In genomic region chr22:30605449-30606110, GRCh38 we compare ENCODE assay signal across 8 cellular contexts. TPM values are rescaled to one million over a fixed set of nuclear protein-coding genes. Genes with fewer than 3 reads are reported as not detected.
DNase-seq lines count a peak whose midpoint lies in the region; ATAC-seq and TF ChIP-seq lines count a peak whose summit lies in the region.

No MANE protein-coding gene starts in this region.

- H3K9me3 Mint-ChIP-seq in mesothelial cell of epicardium: no peaks in the 10 kb centered on the region

- peak; percentile 61 for TF ChIP-seq CTCF in mesothelial cell of epicardium (IDR thresholded peaks at IDR 0.05; ENCODE audit: unreplicated experiment)

- no peaks in the 10 kb centered on the region for H3K27me3 Mint-ChIP-seq in mesothelial cell of epicardium (ENCODE audit: low read depth)

- H3K36me3 Mint-ChIP-seq in mesothelial cell of epicardium: no peaks in the 10 kb centered on the region

- peak; percentile 37 for ATAC-seq in activated CD4-positive, CD25-positive, alpha-beta regulatory T cell treated with anti-CD3 and anti-CD28 coated beads, Interleukin-2, amount 50 U/mL, for 24 hours

- DNase-seq in NCI-H2107 treated with DMSO at 0.1 percent for 48 hours (lab: John Stamatoyannopoulos, UW; ENCODE audit: unreplicated experiment): peak; percentile 23
- DNase-seq in NCI-H2107 (lab: John Stamatoyannopoulos, UW): no peak
- peak; percentile 49 for DNase-seq in NCI-H2029 treated with DMSO at 0.1 percent for 48 hours (lab: John Stamatoyannopoulos, UW)
- DNase-seq in ecto neural progenitor cell (ENCODE audit: low spot score): peak; percentile 58
- no peak for DNase-seq in mesothelial cell of epicardium (ENCODE audit: low spot score in 2 of 2, unreplicated experiment in 2 of 2)
- DNase-seq in substantia nigra (lab: John Stamatoyannopoulos, UW): peak in 26 of 49 donors; percentile 1 to 60 (median 20)
- DNase-seq in GDM1 (lab: John Stamatoyannopoulos, UW): no peak

- H3K4me1 Mint-ChIP-seq in mesothelial cell of epicardium: peaks cover 30% of the 10 kb centered on the region

- H3K4me3 Mint-ChIP-seq in mesothelial cell of epicardium: peak overlapping the region; percentile 85

- H3K27ac Mint-ChIP-seq in mesothelial cell of epicardium: no peak overlapping the region

- H3K27ac ChIP-seq in substantia nigra (ENCODE audit: low read depth, low read length, poor library complexity, severe bottlenecking): no peak overlapping the region

RNA-seq across cellular contexts. Expression of gene TCN2, which starts 1.4 kb away (rescaled TPM):
- 15.3 to 15.5 TPM (median 15.4 TPM) in 3 replicates for total RNA-seq in mesothelial cell of epicardium

RNA-seq across cellular contexts. Expression of gene PES1, which starts 13.9 kb away (rescaled TPM):
- 66.5 to 68.2 TPM (median 68.1 TPM) in 3 replicates for total RNA-seq in mesothelial cell of epicardium

RNA-seq across cellular contexts. Expression of gene SLC35E4, which starts 30.0 kb away (rescaled TPM):
- 4.1 to 4.3 TPM (median 4.1 TPM) in 3 replicates for total RNA-seq in mesothelial cell of epicardium

RNA-seq across cellular contexts. Expression of gene GAL3ST1, which starts 31.1 kb away (rescaled TPM):
- total RNA-seq in mesothelial cell of epicardium: 0.36 to 0.81 TPM (median 0.40 TPM) in 3 replicates

RNA-seq across cellular contexts. Expression of gene SEC14L6, which starts 59.0 kb away (rescaled TPM):
- 2.0 to 2.3 TPM (median 2.1 TPM) in 3 replicates for total RNA-seq in mesothelial cell of epicardium

Comparison
In these comparisons a context has a peak if more than half of its experiments do, and no peak if none do; other contexts are left out.
1. DNase-seq: peak in NCI-H2107 treated with DMSO at 0.1 percent for 48 hours (single experiment), NCI-H2029 treated with DMSO at 0.1 percent for 48 hours (single experiment), ecto neural progenitor cell (single experiment) and substantia nigra (26 of 49); none in NCI-H2107 (single experiment), mesothelial cell of epicardium (0 of 2) and GDM1 (single experiment).